In genomic region chr22:38755155-38755910, GRCh38 we compare ENCODE assay signal across 1 cellular context.
TF ChIP-seq lines count a peak whose summit lies in the region.

No MANE protein-coding gene starts in this region.

TF ChIP-seq in H1, 55 proteins besides CTCF, POLR2A, EP300 and RAD21:
- no peak for TF ChIP-seq JUN (IDR thresholded peaks at IDR 0.05; ENCODE audit: low read depth, low read length)
- TF ChIP-seq CHD2 (IDR thresholded peaks at IDR 0.05; ENCODE audit: low read length) = no peak
- no peak for TF ChIP-seq NRF1 (IDR thresholded peaks at IDR 0.05; ENCODE audit: low read depth, low read length)
- no peak for TF ChIP-seq HDAC6 (IDR thresholded peaks at IDR 0.05; ENCODE audit: low read depth, low read length)
- no peak for TF ChIP-seq BACH1 (IDR thresholded peaks at IDR 0.05; ENCODE audit: low read length)
- TF ChIP-seq, protein P1, sequence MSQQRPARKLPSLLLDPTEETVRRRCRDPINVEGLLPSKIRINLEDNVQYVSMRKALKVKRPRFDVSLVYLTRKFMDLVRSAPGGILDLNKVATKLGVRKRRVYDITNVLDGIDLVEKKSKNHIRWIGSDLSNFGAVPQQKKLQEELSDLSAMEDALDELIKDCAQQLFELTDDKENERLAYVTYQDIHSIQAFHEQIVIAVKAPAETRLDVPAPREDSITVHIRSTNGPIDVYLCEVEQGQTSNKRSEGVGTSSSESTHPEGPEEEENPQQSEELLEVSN (IDR thresholded peaks at IDR 0.05) = no peak
- no peak for TF ChIP-seq KDM1A (IDR thresholded peaks at IDR 0.05; ENCODE audit: borderline replicate concordance, low read length)
- no peak for TF ChIP-seq YY1 (IDR thresholded peaks at IDR 0.05; ENCODE audit: low read depth, low read length)
- TF ChIP-seq ASH2L (IDR thresholded peaks at IDR 0.05; ENCODE audit: low read length) = no peak
- TF ChIP-seq POU5F1 (IDR thresholded peaks at IDR 0.05; ENCODE audit: low read depth, low read length) = no peak
- TF ChIP-seq SAP30 (IDR thresholded peaks at IDR 0.05; ENCODE audit: insufficient read depth, insufficient replicate concordance, low read length) = peak; percentile 54
- TF ChIP-seq BRCA1 (IDR thresholded peaks at IDR 0.05; ENCODE audit: low read depth, low read length) = no peak
- TF ChIP-seq ZNF274 (IDR thresholded peaks at IDR 0.05; ENCODE audit: borderline replicate concordance, extremely low read depth, low read length) = no peak
- no peak for TF ChIP-seq MAFK (IDR thresholded peaks at IDR 0.05; ENCODE audit: low read depth, low read length)
- TF ChIP-seq, protein P2, sequence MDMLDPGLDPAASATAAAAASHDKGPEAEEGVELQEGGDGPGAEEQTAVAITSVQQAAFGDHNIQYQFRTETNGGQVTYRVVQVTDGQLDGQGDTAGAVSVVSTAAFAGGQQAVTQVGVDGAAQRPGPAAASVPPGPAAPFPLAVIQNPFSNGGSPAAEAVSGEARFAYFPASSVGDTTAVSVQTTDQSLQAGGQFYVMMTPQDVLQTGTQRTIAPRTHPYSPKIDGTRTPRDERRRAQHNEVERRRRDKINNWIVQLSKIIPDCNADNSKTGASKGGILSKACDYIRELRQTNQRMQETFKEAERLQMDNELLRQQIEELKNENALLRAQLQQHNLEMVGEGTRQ (IDR thresholded peaks at IDR 0.05; ENCODE audit: low read length) = no peak
- TF ChIP-seq PHF8 (conservative IDR thresholded peaks at IDR 0.05; ENCODE audit: low read depth, low read length) = no peak
- TF ChIP-seq RBBP5 (IDR thresholded peaks at IDR 0.05; ENCODE audit: borderline replicate concordance, low read depth, low read length) = no peak
- no peak for TF ChIP-seq SIRT6 (IDR thresholded peaks at IDR 0.05; ENCODE audit: low read length)
- no peak for TF ChIP-seq MAX (IDR thresholded peaks at IDR 0.05)
- peak; percentile 17 for TF ChIP-seq KDM4A (IDR thresholded peaks at IDR 0.05; ENCODE audit: low read depth, low read length, severe bottlenecking)
- TF ChIP-seq EZH2 (IDR thresholded peaks at IDR 0.05; ENCODE audit: low read depth, low read length, severe bottlenecking) = peak; percentile 19
- TF ChIP-seq TBP (IDR thresholded peaks at IDR 0.05; ENCODE audit: low read depth, low read length) = no peak
- no peak for TF ChIP-seq SP4 (IDR thresholded peaks at IDR 0.05; ENCODE audit: low read length)
- no peak for TF ChIP-seq CEBPB (IDR thresholded peaks at IDR 0.05; ENCODE audit: low read depth, low read length)
- TF ChIP-seq NANOG (IDR thresholded peaks at IDR 0.05; ENCODE audit: insufficient read depth, low read depth, low read length, poor library complexity, severe bottlenecking) = no peak
- TF ChIP-seq FOSL1 (IDR thresholded peaks at IDR 0.05; ENCODE audit: insufficient read depth, low read depth, low read length) = no peak
- peak; percentile 35 to 49; a peak in 1 of 4 replicates for TF ChIP-seq SIN3A (conservative IDR thresholded peaks at IDR 0.05 in 1 of 2, IDR thresholded peaks at IDR 0.05 in 1 of 2; ENCODE audit: low read depth in 1 of 2, low read length in 2 of 2)
- TF ChIP-seq POLR2AphosphoS5 (IDR thresholded peaks at IDR 0.05; ENCODE audit: low read depth, low read length) = no peak
- peak; percentile 19; the same call in 1 of the 2 replicates for TF ChIP-seq TAF1 (IDR thresholded peaks at IDR 0.05; ENCODE audit: low read depth, low read length)
- TF ChIP-seq SRF (IDR thresholded peaks at IDR 0.05; ENCODE audit: low read depth, low read length) = no peak
- TF ChIP-seq SIX5 (IDR thresholded peaks at IDR 0.05; ENCODE audit: low read depth, low read length) = no peak
- no peak for TF ChIP-seq GABPA (IDR thresholded peaks at IDR 0.05; ENCODE audit: borderline replicate concordance, insufficient read depth, low read length)
- no peak for TF ChIP-seq SP2 (IDR thresholded peaks at IDR 0.05; ENCODE audit: low read length)
- TF ChIP-seq RFX5 (IDR thresholded peaks at IDR 0.05; ENCODE audit: borderline replicate concordance, low read depth, low read length) = no peak
- TF ChIP-seq HDAC2 (IDR thresholded peaks at IDR 0.05; ENCODE audit: borderline replicate concordance in 1 of 2, low read depth in 2 of 2, low read length in 2 of 2) = 0 out of 4 replicates have a peak, but pooled peaks of 1 of the 2 experiments have one; percentile 35
- no peak for TF ChIP-seq CREB1 (IDR thresholded peaks at IDR 0.05)
- no peak for TF ChIP-seq CBX5 (IDR thresholded peaks at IDR 0.05; ENCODE audit: low read depth, low read length)
- no peak for TF ChIP-seq GTF2F1 (IDR thresholded peaks at IDR 0.05; ENCODE audit: borderline replicate concordance, low read depth, low read length)
- peak; percentile 18; the same call in 1 of the 2 replicates for TF ChIP-seq SUZ12 (IDR thresholded peaks at IDR 0.05; ENCODE audit: low read length)
- no peak for TF ChIP-seq TEAD4 (IDR thresholded peaks at IDR 0.05; ENCODE audit: low read depth, low read length)
- no peak for TF ChIP-seq EGR1 (IDR thresholded peaks at IDR 0.05; ENCODE audit: borderline replicate concordance, low read depth, low read length)
- TF ChIP-seq CHD1 (IDR thresholded peaks at IDR 0.05; ENCODE audit: low read depth, low read length) = no peak
- no peak for TF ChIP-seq CBX8 (IDR thresholded peaks at IDR 0.05; ENCODE audit: borderline replicate concordance, low read depth, low read length)
- TF ChIP-seq CHD7 (IDR thresholded peaks at IDR 0.05; ENCODE audit: insufficient replicate concordance, low read length) = no peak
